Comparison of ENCODE assay signal across 2 cellular contexts in the genomic region with DNA sequence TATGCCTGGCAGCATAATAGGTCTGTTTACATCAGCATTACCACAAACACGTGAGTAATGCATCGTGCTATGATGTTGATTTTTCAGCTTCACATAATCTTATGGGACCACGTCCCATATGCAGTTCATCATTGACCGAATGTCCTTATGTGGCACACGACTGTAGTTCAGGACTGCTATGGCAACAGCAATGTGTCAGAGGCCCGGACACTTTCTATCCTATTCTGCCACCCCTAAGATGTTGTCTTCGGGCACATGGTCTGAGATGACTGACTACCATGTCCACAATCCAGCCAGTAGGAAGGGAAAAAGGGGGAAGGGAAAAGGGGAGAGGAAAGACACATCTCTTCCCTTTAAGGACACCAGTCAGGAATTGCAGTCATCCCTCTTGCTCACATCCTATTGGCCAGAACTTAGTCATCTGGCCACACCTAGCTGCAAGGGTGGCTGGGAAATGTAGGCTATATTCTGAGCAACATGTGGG.
TF ChIP-seq lines count a peak whose summit lies in the region.

No MANE protein-coding gene starts in this region.

TF ChIP-seq in SK-N-SH treated with all-trans-retinoic acid at 6 μM for 48 hours, 23 proteins besides CTCF, POLR2A, EP300 and RAD21 (continued from another document):
- TF ChIP-seq CSRNP3 (CRISPR knock-in tag; IDR thresholded peaks at IDR 0.05) (no peak), ZNF565 (CRISPR knock-in tag; conservative IDR thresholded peaks at IDR 0.05; ENCODE audit: low read depth) (no peak), ZC3H10 (CRISPR knock-in tag; IDR thresholded peaks at IDR 0.05) (no peak), TCF4 (CRISPR knock-in tag; IDR thresholded peaks at IDR 0.05; ENCODE audit: borderline replicate concordance) (no peak), ISL1 (CRISPR knock-in tag; IDR thresholded peaks at IDR 0.05) (no peak), BACH2 (CRISPR knock-in tag; IDR thresholded peaks at IDR 0.05; ENCODE audit: borderline replicate concordance) (no peak), ESRRG (CRISPR knock-in tag; IDR thresholded peaks at IDR 0.05) (no peak)
TF ChIP-seq in SK-N-SH treated with all-trans-retinoic acid at 6 μM for 48 hours: peak in this region for 0.

TF ChIP-seq in SK-N-SH, 30 proteins besides CTCF, POLR2A, EP300 and RAD21 (continued from another document):
- TF ChIP-seq ZBTB33 (IDR thresholded peaks at IDR 0.05; ENCODE audit: borderline replicate concordance, low read depth) (no peak), CHD2 (IDR thresholded peaks at IDR 0.05; ENCODE audit: low read length, partially characterized antibody) (no peak)
